In genomic region chr6:128179890-128180440, GRCh38 we compare ENCODE assay signal across 21 cellular contexts.
"Had no signal": no experiment of that assay in that cellular context is flagged by ENCODE, and none has a peak within 500 bp of the region (broad histone marks: within the 10 kb centered on the region; RNA-seq: fewer than 3 reads in every experiment).

No MANE protein-coding gene starts in this region.

- ATAC-seq: activated CD8-positive, alpha-beta memory T cell treated with anti-CD3 and anti-CD28 coated beads, Interleukin-2, amount 10 ng/mL, durations not matched to agents 7 days and 5 days; activated T-helper 17 cell treated with anti-CD3 and anti-CD28 coated beads, Interleukin-2, amount 50 U/mL, for 72 hours; body of pancreas; left colon; natural killer cell treated with Interleukin-12 subunit alpha and Interleukin-12 subunit beta and Interleukin-15 and Interleukin-18, amount 100 ng/mL, for 72 hours; stimulated activated effector memory CD8-positive, alpha-beta T cell treated with anti-CD3 and anti-CD28 coated beads, Interleukin-12 subunit alpha, Interleukin-12 subunit beta, amount 100 ng/mL, for 72 hours had no signal

- H3K9me3 ChIP-seq: body of pancreas, neutrophil, sigmoid colon, thoracic aorta, upper lobe of left lung had no signal

- H3K4me3 ChIP-seq: body of pancreas, dorsolateral prefrontal cortex, lung, sigmoid colon, thoracic aorta, upper lobe of left lung had no signal

- H3K27ac ChIP-seq: body of pancreas, neutrophil, parathyroid adenoma, sigmoid colon, thoracic aorta, upper lobe of left lung had no signal

- H3K27me3 ChIP-seq: body of pancreas, dorsolateral prefrontal cortex, neutrophil, sigmoid colon, upper lobe of left lung had no signal

- DNase-seq: activated B cell treated with CpG ODN at 0.5 μM for 24 hours; activated CD4-positive, alpha-beta memory T cell treated with anti-CD3 and anti-CD28 coated beads for 36 hours; activated CD4-positive, alpha-beta T cell treated with anti-CD3 and anti-CD28 coated beads for 4 hours; activated CD8-positive, alpha-beta memory T cell treated with anti-CD3 and anti-CD28 coated beads, Interleukin-2, amount 10 ng/mL, durations not matched to agents 7 days and 5 days; activated naive CD4-positive, alpha-beta T cell; body of pancreas; dorsolateral prefrontal cortex; endodermal cell; hypothalamus; islet precursor cell; left colon; sigmoid colon; stimulated activated CD4-positive, alpha-beta T cell treated with anti-CD3 and anti-CD28 coated beads, Interleukin-4, amount 100 ng/mL, for 24 hours; upper lobe of left lung had no signal

- H3K4me1 ChIP-seq: parathyroid adenoma, upper lobe of left lung had no signal

- H3K36me3 ChIP-seq: neutrophil, thoracic aorta had no signal
